In genomic region chr3:140292154-140292553, GRCh38 we compare ENCODE assay signal across 22 cellular contexts.
DNase-seq lines count a peak whose midpoint lies in the region; ATAC-seq and TF ChIP-seq lines count a peak whose summit lies in the region.
"Had no signal": no experiment of that assay in that cellular context is flagged by ENCODE, and none has a peak within 500 bp of the region (broad histone marks: within the 10 kb centered on the region; RNA-seq: fewer than 3 reads in every experiment).

No MANE protein-coding gene starts in this region.

- no peak for ATAC-seq in GM18909 (IDR thresholded peaks at IDR 0.05; ENCODE audit: poor library complexity, unreplicated experiment)
- ATAC-seq: natural killer cell treated with Interleukin-12 subunit alpha and Interleukin-12 subunit beta and Interleukin-15 and Interleukin-18, amount 100 ng/mL, for 72 hours had no signal

- DNase-seq in AG10803 (ENCODE audit: low read depth) (peak; percentile 53), RWPE1 (ENCODE audit: low spot score) (peak; percentile 38), epithelial cell of proximal tubule (ENCODE audit: low read depth) (peak; percentile 25), myocyte (ENCODE audit: low read depth) (peak; percentile 23), NCI-H345 (lab: John Stamatoyannopoulos, UW) (no peak), germinal center (ENCODE audit: low spot score) (no peak), RPMI8226 (no peak)
- DNase-seq: activated CD4-positive, alpha-beta memory T cell treated with anti-CD3 and anti-CD28 coated beads, Interleukin-2, amount 10 ng/mL, durations not matched to agents 7 days and 5 days; activated naive CD8-positive, alpha-beta T cell treated with anti-CD3 and anti-CD28 coated beads for 36 hours; activated T-cell treated with anti-CD3 and anti-CD28 coated beads, Interleukin-2, amount 50 U/mL, for 48 hours; CD8-positive, alpha-beta memory T cell; effector memory CD4-positive, alpha-beta T cell; NCI-H1694; NCI-H226; stimulated activated CD4-positive, alpha-beta T cell treated with anti-CD3 and anti-CD28 coated beads, Interleukin-15, amount 100 ng/mL, for 24 hours; stimulated activated naive CD4-positive, alpha-beta T cell treated with Interleukin-2 at 50 U/mL for 16 hours; upper lobe of left lung; WERI-Rb-1 had no signal

- TF ChIP-seq CTCF in AG10803 (conservative IDR thresholded peaks at IDR 0.05; ENCODE audit: low read length) (no peak), RWPE1 (conservative IDR thresholded peaks at IDR 0.05; ENCODE audit: low read depth) (no peak), epithelial cell of proximal tubule (conservative IDR thresholded peaks at IDR 0.05; ENCODE audit: low read depth, low read length) (no peak)

- CTCF ChIA-PET in RWPE1 (lab: Yijun Ruan, JAX), result interaction anchor here (0.6 to 1.3 kb wide), 2 partner anchors 93 to 207 kb away, joined by 3 read pairs; no protein-coding TSS in a partner anchor

- POLR2A ChIA-PET in RWPE1 (lab: Yijun Ruan, JAX; ENCODE audit: low non-redundant PET), result no interaction called here

- no peak overlapping the region for H3K27ac ChIP-seq in RWPE1
- H3K27ac ChIP-seq: psoas muscle, upper lobe of left lung, WERI-Rb-1 had no signal

- H3K4me3 ChIP-seq in AG10803 (ENCODE audit: low read length), result no peak overlapping the region
- no peak overlapping the region for H3K4me3 ChIP-seq in epithelial cell of proximal tubule (ENCODE audit: low read depth, low read length)
- H3K4me3 ChIP-seq: HAP-1, psoas muscle, upper lobe of left lung had no signal

Comparison
In these comparisons a context has a peak if more than half of its experiments do, and no peak if none do; other contexts are left out.
1. DNase-seq: peak in AG10803 (single experiment), RWPE1 (single experiment), epithelial cell of proximal tubule (single experiment) and myocyte (single experiment); none in NCI-H345 (single experiment), germinal center (single experiment) and RPMI8226 (single experiment).